Comparison of ENCODE assay signal across 2 cellular contexts in the genomic region with DNA sequence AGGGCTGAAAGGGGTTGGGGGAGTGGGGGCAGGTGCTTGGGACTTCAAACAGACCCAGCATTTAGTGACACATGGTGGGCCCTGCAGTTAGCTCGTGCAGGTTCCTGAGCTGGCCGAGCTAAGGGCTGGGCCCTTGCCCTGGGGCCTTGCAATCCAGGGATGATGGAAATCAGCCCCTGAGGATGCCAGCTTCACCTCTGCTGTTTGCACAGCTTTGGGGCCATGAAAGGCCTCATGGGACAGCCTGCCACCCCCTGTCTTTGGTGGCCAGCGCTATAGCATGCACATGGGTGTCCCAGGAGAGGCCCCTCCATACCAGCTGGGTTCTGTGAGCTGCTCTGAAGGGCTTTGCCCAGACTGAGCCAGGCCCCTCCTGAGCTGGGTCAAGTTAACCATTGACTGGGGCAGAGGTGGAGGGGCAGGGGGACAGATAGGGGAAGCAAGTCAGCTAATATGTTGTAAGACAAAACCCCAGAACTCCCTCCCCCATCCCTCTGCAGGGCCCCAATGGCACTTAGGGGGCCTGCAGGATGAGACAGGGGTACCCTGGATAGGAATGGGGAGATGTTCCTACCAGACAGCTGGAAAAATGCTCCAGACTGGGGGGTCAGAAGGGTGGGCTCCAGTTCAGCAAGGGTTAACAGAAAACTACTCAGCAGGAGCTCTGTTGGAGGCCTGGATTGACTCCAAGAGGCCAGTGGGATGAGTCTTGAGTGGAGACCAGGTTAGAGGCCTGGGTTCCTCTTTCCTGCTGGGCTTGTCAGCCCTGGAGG.
TF ChIP-seq lines count a peak whose summit lies in the region.

No MANE protein-coding gene starts in this region.

TF ChIP-seq in Ishikawa, 13 proteins besides CTCF, POLR2A, EP300 and RAD21:
- TF ChIP-seq REST (IDR thresholded peaks at IDR 0.05; ENCODE audit: low read depth), result no peak
- 0 out of 2 replicates have a peak, but pooled peaks have one; percentile 12 for TF ChIP-seq MAX (IDR thresholded peaks at IDR 0.05)
- peak; percentile 87 for TF ChIP-seq ZBTB7A (IDR thresholded peaks at IDR 0.05; ENCODE audit: low read depth)
- no peak for TF ChIP-seq EGR1 (IDR thresholded peaks at IDR 0.05)
- TF ChIP-seq CREB1 (IDR thresholded peaks at IDR 0.05; ENCODE audit: low read depth), result no peak
- TF ChIP-seq NFIC (IDR thresholded peaks at IDR 0.05), result peak; percentile 89
TF ChIP-seq in Ishikawa: peak in this region for 3.

TF ChIP-seq in H1, 55 proteins besides CTCF, POLR2A, EP300 and RAD21:
- TF ChIP-seq CREB1 (IDR thresholded peaks at IDR 0.05) (no peak), NANOG (IDR thresholded peaks at IDR 0.05; ENCODE audit: insufficient read depth, low read depth, low read length, poor library complexity, severe bottlenecking) (no peak), EZH2 (IDR thresholded peaks at IDR 0.05; ENCODE audit: low read depth, low read length, severe bottlenecking) (no peak), MAFK (IDR thresholded peaks at IDR 0.05; ENCODE audit: low read depth, low read length) (no peak), RFX5 (IDR thresholded peaks at IDR 0.05; ENCODE audit: borderline replicate concordance, low read depth, low read length) (no peak), TAF7 (optimal IDR thresholded peaks at IDR 0.05; ENCODE audit: borderline replicate concordance, low read depth, low read length) (no peak), BACH1 (IDR thresholded peaks at IDR 0.05; ENCODE audit: low read length) (no peak), RBBP5 (IDR thresholded peaks at IDR 0.05; ENCODE audit: borderline replicate concordance, low read depth, low read length) (no peak), RNF2 (IDR thresholded peaks at IDR 0.05; ENCODE audit: borderline replicate concordance, low read depth, low read length, missing control alignments, poor library complexity, severe bottlenecking) (no peak), ASH2L (IDR thresholded peaks at IDR 0.05; ENCODE audit: low read length) (no peak), CHD1 (IDR thresholded peaks at IDR 0.05; ENCODE audit: low read depth, low read length) (no peak), HDAC6 (IDR thresholded peaks at IDR 0.05; ENCODE audit: low read depth, low read length) (no peak), CBX8 (IDR thresholded peaks at IDR 0.05; ENCODE audit: borderline replicate concordance, low read depth, low read length) (no peak), EGR1 (IDR thresholded peaks at IDR 0.05; ENCODE audit: borderline replicate concordance, low read depth, low read length) (no peak)
- TF ChIP-seq, protein P1, sequence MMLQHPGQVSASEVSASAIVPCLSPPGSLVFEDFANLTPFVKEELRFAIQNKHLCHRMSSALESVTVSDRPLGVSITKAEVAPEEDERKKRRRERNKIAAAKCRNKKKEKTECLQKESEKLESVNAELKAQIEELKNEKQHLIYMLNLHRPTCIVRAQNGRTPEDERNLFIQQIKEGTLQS (IDR thresholded peaks at IDR 0.05; ENCODE audit: insufficient read depth, low read depth, low read length), result no peak
TF ChIP-seq in H1: peak in this region for 0.
